18 cellular contexts compared by ENCODE assay signal in genomic region chr20:40754372-40754943, GRCh38.
DNase-seq lines count a peak whose midpoint lies in the region; ATAC-seq, FAIRE-seq and TF ChIP-seq lines count a peak whose summit lies in the region.
"Had no signal": no experiment of that assay in that cellular context is flagged by ENCODE, and none has a peak within 500 bp of the region (broad histone marks: within the 10 kb centered on the region; RNA-seq: fewer than 3 reads in every experiment).

No MANE protein-coding gene starts in this region.

- no peaks in the 10 kb centered on the region for H3K27me3 ChIP-seq in HepG2 (ENCODE audit: control insufficient read depth in 1 of 2, insufficient read depth in 2 of 2, low read length in 2 of 2)
- H3K27me3 ChIP-seq: neural progenitor cell had no signal

- H3K9me3 Mint-ChIP-seq in MCF 10A (ENCODE audit: unreplicated experiment): no peaks in the 10 kb centered on the region
- H3K9me3 Mint-ChIP-seq: CD4-positive, alpha-beta T cell; neural progenitor cell had no signal

- 16% methylated on average over 6 of the region's 6 CpGs for WGBS in HepG2 (ENCODE audit: low lambda C conversion rate)

- no peak overlapping the region for H3K4me3 Mint-ChIP-seq in MCF 10A (ENCODE audit: unreplicated experiment)
- H3K4me3 Mint-ChIP-seq: CD4-positive, alpha-beta T cell had no signal

- CTCF ChIA-PET in HepG2 (lab: Yijun Ruan, JAX; ENCODE audit: low intra/inter-chr PET ratio, low total read pairs): no interaction called here
- CTCF ChIA-PET in MCF 10A (lab: Yijun Ruan, JAX): interaction anchor here (1.6 to 3.3 kb wide), 2 partner anchors 11 to 14 kb away, joined by 3 to 19 read pairs; no protein-coding TSS in a partner anchor

- no peak overlapping the region for H3K4me2 ChIP-seq in HepG2 (ENCODE audit: low read depth, low read length)
- H3K4me2 ChIP-seq: KMS-11, neural progenitor cell had no signal

- H3K27ac Mint-ChIP-seq in MCF 10A (ENCODE audit: low read depth, unreplicated experiment): no peak overlapping the region
- H3K27ac Mint-ChIP-seq: CD4-positive, alpha-beta T cell; neural progenitor cell had no signal

- peaks cover 11% of the 10 kb centered on the region for H3K4me1 Mint-ChIP-seq in MCF 10A (ENCODE audit: insufficient read depth, unreplicated experiment)

- POLR2A ChIA-PET in HepG2 (lab: Yijun Ruan, JAX): no interaction called here
- POLR2A ChIA-PET in MCF 10A (lab: Yijun Ruan, JAX): no interaction called here

- BruUV-seq in HepG2 (replicated peaks; lab: Mats Ljungman, UMichigan): no TSS peak
- no TSS peak for BruUV-seq in MCF 10A (replicated peaks; lab: Mats Ljungman, UMichigan)

- H3K36me3 ChIP-seq in HepG2 (replicated peaks in 1 of 2; ENCODE audit: control insufficient read depth in 1 of 2, insufficient read depth in 2 of 2, low read length in 2 of 2): no peaks in the 10 kb centered on the region
- H3K36me3 ChIP-seq: neural progenitor cell had no signal

- no peak overlapping the region for H2AFZ ChIP-seq in HepG2 (ENCODE audit: low read length)
- H2AFZ ChIP-seq: neural progenitor cell had no signal

- in situ Hi-C loops in HepG2 (cut with HindIII; ENCODE audit: extremely low pct_ligation_motif_present, low pct_unique_long_range_greater_than_20kb): no loop called here

- H3K9me3 ChIP-seq in HepG2 (ENCODE audit: low read length): no peaks in the 10 kb centered on the region

- no peak for FAIRE-seq in HepG2 (lab: Jason Lieb, UNC)

- H3K79me2 ChIP-seq in HepG2 (ENCODE audit: insufficient read depth, low read length): no peaks in the 10 kb centered on the region

- no peak overlapping the region for H3K9ac ChIP-seq in HepG2 (ENCODE audit: insufficient read depth, low read depth, low read length)
- H3K9ac ChIP-seq: KMS-11, neural progenitor cell had no signal

- H3K36me3 Mint-ChIP-seq in MCF 10A (ENCODE audit: insufficient read depth, unreplicated experiment): no peaks in the 10 kb centered on the region
- H3K36me3 Mint-ChIP-seq: neural progenitor cell had no signal

- TF ChIP-seq EP300 in HepG2 (IDR thresholded peaks at IDR 0.05; ENCODE audit: low read depth in 2 of 2, low read length in 2 of 2) (no peak), HepG2 (CRISPR knock-in tag; IDR thresholded peaks at IDR 0.05; ENCODE audit: borderline replicate concordance) (no peak)

- ATAC-seq in HepG2 (no peak), GM21717 (IDR thresholded peaks at IDR 0.05; ENCODE audit: unreplicated experiment) (no peak), GM18498 (IDR thresholded peaks at IDR 0.05; ENCODE audit: unreplicated experiment) (no peak)
- ATAC-seq: foreskin keratinocyte had no signal

- H3K27ac ChIP-seq in HepG2 (ENCODE audit: extremely low read length, insufficient read depth, low read length): no peak overlapping the region
- H3K27ac ChIP-seq: foreskin keratinocyte, KMS-11, neural progenitor cell had no signal

- intact Hi-C loops in HepG2 (cut with micrococcal nuclease; ENCODE audit: unreplicated experiment): no loop called here
- intact Hi-C loops in MCF 10A (cut with micrococcal nuclease): no loop called here

- DNase-seq in AG10803 (ENCODE audit: low read depth) (peak; percentile 6), RPMI7951 (ENCODE audit: low read depth) (peak; percentile 30), fibroblast of villous mesenchyme (ENCODE audit: low read depth) (peak; percentile 72), HepG2 (ENCODE audit: low spot score) (no peak), MCF 10A (ENCODE audit: unreplicated experiment) (no peak)
- no peak for DNase-seq in stimulated activated CD4-positive, alpha-beta T cell treated with anti-CD3 and anti-CD28 coated beads, Interleukin-4, amount 100 ng/mL, for 1 hour
- DNase-seq: activated naive CD4-positive, alpha-beta T cell; CD4-positive, alpha-beta T cell; foreskin keratinocyte; NCI-H1092 treated with DMSO at 0.1 percent for 48 hours; NCI-H2107; NCI-H526 treated with DMSO at 0.1 percent for 48 hours; SHP77 treated with DMSO at 0.1 percent for 48 hours; stimulated activated CD4-positive, alpha-beta T cell treated with anti-CD3 and anti-CD28 coated beads, Interleukin-12 subunit alpha, Interleukin-12 subunit beta, amount 100 ng/mL, for 4 hours had no signal

- TF ChIP-seq RAD21 in HepG2 (CRISPR knock-in tag; IDR thresholded peaks at IDR 0.05): no peak

- no peaks in the 10 kb centered on the region for H4K20me1 ChIP-seq in HepG2 (ENCODE audit: insufficient read depth, low read length)

- H3K27me3 Mint-ChIP-seq in MCF 10A (ENCODE audit: insufficient read depth, unreplicated experiment): no peaks in the 10 kb centered on the region
- H3K27me3 Mint-ChIP-seq: CD4-positive, alpha-beta T cell had no signal

- TF ChIP-seq CTCF in AG10803 (conservative IDR thresholded peaks at IDR 0.05; ENCODE audit: low read length) (no peak), fibroblast of villous mesenchyme (IDR thresholded peaks at IDR 0.05; ENCODE audit: insufficient read depth, low read depth, low read length) (no peak), HepG2 (CRISPR knock-in tag; IDR thresholded peaks at IDR 0.05) (no peak), MCF 10A (IDR thresholded peaks at IDR 0.05; ENCODE audit: unreplicated experiment) (no peak)

- no peak overlapping the region for H3K4me3 ChIP-seq in AG10803 (ENCODE audit: low read length)
- no peak overlapping the region for H3K4me3 ChIP-seq in fibroblast of villous mesenchyme (ENCODE audit: low read depth, low read length)
- H3K4me3 ChIP-seq in HepG2 (replicated peaks in 1 of 3; ENCODE audit: insufficient read depth in 1 of 3, low read depth in 2 of 3, low read length in 3 of 3): no peak overlapping the region
- H3K4me3 ChIP-seq: neural progenitor cell had no signal

- TF ChIP-seq POLR2A in HepG2 (IDR thresholded peaks at IDR 0.05; ENCODE audit: insufficient read depth in 1 of 2, low read depth in 2 of 2, low read length in 2 of 2): no peak

- H3K4me1 ChIP-seq in HepG2 (ENCODE audit: insufficient read depth, low read length): no peaks in the 10 kb centered on the region
- H3K4me1 ChIP-seq: foreskin keratinocyte had no signal

TF ChIP-seq in HepG2, 621 proteins besides CTCF, POLR2A, EP300 and RAD21:
- TF ChIP-seq MED1 (CRISPR knock-in tag; IDR thresholded peaks at IDR 0.05): no peak
- TF ChIP-seq NR2F1 (CRISPR knock-in tag; IDR thresholded peaks at IDR 0.05): no peak
- TF ChIP-seq MAFF (IDR thresholded peaks at IDR 0.05; ENCODE audit: low read depth, low read length): peak; percentile 29; the same call in 1 of the 2 replicates
- no peak for TF ChIP-seq ZNF790 (CRISPR knock-in tag; IDR thresholded peaks at IDR 0.05; ENCODE audit: borderline replicate concordance)
- TF ChIP-seq MAFK (conservative IDR thresholded peaks at IDR 0.05 in 1 of 2, IDR thresholded peaks at IDR 0.05 in 1 of 2; ENCODE audit: low read length in 2 of 2): peak; percentile 47 to 67; a peak in 3 of 4 replicates

Comparison
In these comparisons a context has a peak if more than half of its experiments do, and no peak if none do; other contexts are left out.
1. DNase-seq: peak in AG10803 (single experiment), RPMI7951 (single experiment) and fibroblast of villous mesenchyme (single experiment); none in HepG2 (single experiment), MCF 10A (single experiment) and stimulated activated CD4-positive, alpha-beta T cell treated with anti-CD3 and anti-CD28 coated beads, Interleukin-4, amount 100 ng/mL, for 1 hour (single experiment).